20 cellular contexts compared by ENCODE assay signal in the genomic region with DNA sequence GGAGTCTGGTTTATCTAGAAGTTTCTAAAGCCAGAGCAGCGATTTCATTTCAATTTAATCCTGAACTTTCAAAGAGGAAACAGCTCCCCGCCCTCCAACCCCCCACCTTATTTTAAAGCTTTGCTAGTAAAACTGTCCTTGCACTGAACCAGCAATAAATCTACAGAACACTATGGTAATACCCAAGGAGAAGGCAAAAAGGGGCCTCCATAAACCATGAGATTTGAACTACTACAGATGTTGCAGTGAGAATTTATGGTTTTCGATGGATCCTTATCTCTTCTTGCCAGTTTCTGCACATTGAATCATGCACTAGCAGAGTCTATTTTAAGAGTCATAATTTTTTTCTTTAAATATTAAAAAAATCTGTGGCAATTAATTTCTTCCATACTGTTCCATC.
"Had no signal": no experiment of that assay in that cellular context is flagged by ENCODE, and none has a peak within 500 bp of the region (broad histone marks: within the 10 kb centered on the region; RNA-seq: fewer than 3 reads in every experiment).

No MANE protein-coding gene starts in this region.

- H3K4me3 Mint-ChIP-seq: naive thymus-derived CD4-positive, alpha-beta T cell; stimulated activated naive CD8-positive, alpha-beta T cell treated with anti-CD3 and anti-CD28 coated beads, Interleukin-15, amount 100 ng/mL, for 72 hours had no signal

- H3K4me1 Mint-ChIP-seq: naive thymus-derived CD4-positive, alpha-beta T cell; stimulated activated naive CD8-positive, alpha-beta T cell treated with anti-CD3 and anti-CD28 coated beads, Interleukin-15, amount 100 ng/mL, for 72 hours had no signal

- H3K36me3 Mint-ChIP-seq: naive thymus-derived CD4-positive, alpha-beta T cell had no signal

- DNase-seq: cortex of kidney; effector CD4-positive, alpha-beta T cell; kidney; left lung; mesendoderm; midbrain; naive thymus-derived CD4-positive, alpha-beta T cell; occipital lobe; ovary; posterior cingulate gyrus; psoas muscle; right cardiac atrium; small intestine; stimulated activated CD4-positive, alpha-beta T cell treated with anti-CD3 and anti-CD28 coated beads, Interleukin-12 subunit alpha, Interleukin-12 subunit beta, amount 100 ng/mL, for 4 hours; stimulated activated CD4-positive, alpha-beta T cell treated with anti-CD3 and anti-CD28 coated beads, Interleukin-1b, Interleukin-23, amount 100 ng/mL, for 48 hours; stimulated activated CD4-positive, alpha-beta T cell treated with anti-CD3 and anti-CD28 coated beads, Interleukin-4, amount 100 ng/mL, for 1 hour; stimulated activated CD8-positive, alpha-beta memory T cell treated with anti-CD3 and anti-CD28 coated beads, Interleukin-4, amount 100 ng/mL, for 48 hours; stimulated activated naive CD4-positive, alpha-beta T cell; stimulated activated naive CD8-positive, alpha-beta T cell treated with anti-CD3 and anti-CD28 coated beads, Interleukin-15, amount 100 ng/mL, for 72 hours; transverse colon had no signal

- H3K27ac Mint-ChIP-seq: naive thymus-derived CD4-positive, alpha-beta T cell; stimulated activated naive CD8-positive, alpha-beta T cell treated with anti-CD3 and anti-CD28 coated beads, Interleukin-15, amount 100 ng/mL, for 72 hours had no signal

- H3K9me3 Mint-ChIP-seq: naive thymus-derived CD4-positive, alpha-beta T cell; stimulated activated naive CD8-positive, alpha-beta T cell treated with anti-CD3 and anti-CD28 coated beads, Interleukin-15, amount 100 ng/mL, for 72 hours had no signal

- ATAC-seq: left lung; naive thymus-derived CD4-positive, alpha-beta T cell; psoas muscle; right cardiac atrium; stimulated activated naive CD8-positive, alpha-beta T cell treated with anti-CD3 and anti-CD28 coated beads, Interleukin-15, amount 100 ng/mL, for 72 hours had no signal
